17 cellular contexts compared by ENCODE assay signal in the genomic region with DNA sequence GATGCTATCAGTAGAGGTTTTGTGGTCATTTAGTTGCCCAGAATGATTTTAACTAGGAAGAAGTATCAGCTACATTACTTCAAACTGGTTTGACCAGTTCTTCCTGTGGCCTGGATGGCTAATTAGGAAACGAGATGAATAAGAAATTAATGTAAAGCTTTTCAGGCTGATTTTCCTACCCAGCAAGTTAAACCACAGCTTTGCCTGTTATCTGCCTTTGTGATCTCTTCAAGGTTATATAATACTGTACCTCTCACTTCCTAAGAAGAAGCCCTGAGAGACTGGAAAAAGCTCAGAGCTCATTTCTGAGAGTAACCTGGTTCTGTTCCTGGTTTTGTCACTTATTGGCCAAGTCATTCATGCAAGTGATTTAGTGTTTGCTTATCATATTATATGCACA.
DNase-seq lines count a peak whose midpoint lies in the region; ATAC-seq and TF ChIP-seq lines count a peak whose summit lies in the region.
"Had no signal": no experiment of that assay in that cellular context is flagged by ENCODE, and none has a peak within 500 bp of the region (broad histone marks: within the 10 kb centered on the region; RNA-seq: fewer than 3 reads in every experiment).

No MANE protein-coding gene starts in this region.

- H3K36me3 ChIP-seq in left ventricle myocardium inferior (no peaks in the 10 kb centered on the region), right atrium auricular region (no peaks in the 10 kb centered on the region)
- H3K36me3 ChIP-seq: colonic mucosa, neural progenitor cell, uterus had no signal

- H3K4me1 ChIP-seq in left ventricle myocardium inferior (peaks cover 54% of the 10 kb centered on the region), right atrium auricular region (no peaks in the 10 kb centered on the region)
- H3K4me1 ChIP-seq: uterus had no signal

- ATAC-seq in HG03135 (IDR thresholded peaks at IDR 0.05; ENCODE audit: unreplicated experiment), result no peak

- H3K4me3 ChIP-seq in left ventricle myocardium inferior, result no peak overlapping the region
- no peak overlapping the region for H3K4me3 ChIP-seq in right atrium auricular region
- H3K4me3 ChIP-seq: colonic mucosa, neural progenitor cell, uterus had no signal

- no peaks in the 10 kb centered on the region for H3K27me3 ChIP-seq in left ventricle myocardium inferior (ENCODE audit: low read depth)
- H3K27me3 ChIP-seq in right atrium auricular region, result no peaks in the 10 kb centered on the region
- H3K27me3 ChIP-seq: colonic mucosa, neural progenitor cell, uterus had no signal

- H3K9me3 ChIP-seq in left ventricle myocardium inferior (replicated peaks) (no peaks in the 10 kb centered on the region), right atrium auricular region (no peaks in the 10 kb centered on the region)
- H3K9me3 ChIP-seq: colonic mucosa, uterus had no signal

- H3K27ac ChIP-seq in left ventricle myocardium inferior (replicated peaks), result peak overlapping the region; percentile 68
- no peak overlapping the region for H3K27ac ChIP-seq in right atrium auricular region
- H3K27ac ChIP-seq: colonic mucosa, neural progenitor cell, uterus had no signal

- TF ChIP-seq CTCF in left ventricle myocardium inferior (IDR thresholded peaks at IDR 0.05; ENCODE audit: borderline replicate concordance) (no peak), right atrium auricular region (IDR thresholded peaks at IDR 0.05) (no peak)

- intact Hi-C loops in left ventricle myocardium inferior (cut with micrococcal nuclease), result no loop called here

- DNase-seq in left ventricle myocardium inferior, result no peak
- DNase-seq in right atrium auricular region (ENCODE audit: low spot score), result no peak
- DNase-seq in NCI-H748 treated with DMSO at 0.1 percent for 48 hours (lab: John Stamatoyannopoulos, UW), result peak; percentile 11
- peak; percentile 10 for DNase-seq in kidney glomerular epithelial cell (lab: John Stamatoyannopoulos, UW)
- no peak for DNase-seq in RKO (ENCODE audit: low spot score)
- DNase-seq in epidermal melanocyte (ENCODE audit: insufficient read length, low spot score), result no peak
- DNase-seq in medulla oblongata (ENCODE audit: extremely low spot score), result no peak
- DNase-seq: activated CD4-positive, alpha-beta T cell treated with anti-CD3 and anti-CD28 coated beads, Interleukin-2, amount 50 U/mL, for 4 hours; activated effector memory CD4-positive, alpha-beta T cell treated with Interleukin-2 at 50 U/mL for 16 hours; colonic mucosa; NCI-H1092 treated with DMSO at 0.1 percent for 48 hours; SHP77; stimulated activated naive CD4-positive, alpha-beta T cell treated with Interleukin-2 at 50 U/mL for 16 hours; T1000; uterus had no signal

Comparison
In these comparisons a context has a peak if more than half of its experiments do, and no peak if none do; other contexts are left out.
1. DNase-seq: peak in NCI-H748 treated with DMSO at 0.1 percent for 48 hours (single experiment) and kidney glomerular epithelial cell (single experiment); none in left ventricle myocardium inferior (single experiment), right atrium auricular region (single experiment), RKO (single experiment), epidermal melanocyte (single experiment) and medulla oblongata (single experiment).